ENCODE assay signal across 8 cellular contexts in the genomic region with DNA sequence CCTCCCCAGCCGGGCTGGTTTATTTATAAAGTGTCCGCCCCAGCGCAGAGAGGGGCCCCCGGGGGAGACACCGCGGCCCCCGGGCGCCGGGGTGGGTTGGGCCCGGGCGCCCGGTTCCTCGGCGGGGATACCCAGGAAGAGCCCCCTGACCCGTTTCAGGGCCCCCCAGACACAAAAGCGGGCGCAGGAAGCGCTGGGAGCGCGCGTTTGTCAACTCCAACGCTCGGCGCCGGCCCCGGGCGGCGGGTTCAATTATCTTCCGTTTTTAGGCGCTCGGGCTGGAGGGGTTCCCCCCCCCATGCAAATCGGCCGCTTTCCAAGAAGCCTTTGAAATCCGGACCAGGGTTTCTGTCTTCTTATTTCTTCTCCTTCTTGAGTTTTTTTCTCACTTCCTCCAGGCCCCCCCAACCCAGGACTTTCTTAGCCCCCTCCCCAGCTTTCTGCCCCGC. TPM values are rescaled to one million over a fixed set of nuclear protein-coding genes. Genes with fewer than 3 reads are reported as not detected.
DNase-seq lines count a peak whose midpoint lies in the region; ATAC-seq and TF ChIP-seq lines count a peak whose summit lies in the region.

No MANE protein-coding gene starts in this region.

- WGBS in body of pancreas, 2 donors = 0% methylated on average over 6 to 31 of the region's 35 CpGs

- H3K9me3 ChIP-seq in NT2/D1 (ENCODE audit: insufficient read depth, low read length) (no peaks in the 10 kb centered on the region), body of pancreas (no peaks in the 10 kb centered on the region)

- no peak for TF ChIP-seq POLR2A in body of pancreas (IDR thresholded peaks at IDR 0.05)

- intact Hi-C loops in body of pancreas (cut with DNase I) = no loop called here

- peak overlapping the region; percentile 73 to 93 (median 84) for H3K27ac ChIP-seq in body of pancreas

- ATAC-seq in body of pancreas = no peak

- peak overlapping the region; percentile 90 for H3K9ac ChIP-seq in NT2/D1 (ENCODE audit: insufficient read length, low read depth)

- TF ChIP-seq CTCF in body of pancreas (IDR thresholded peaks at IDR 0.05) = no peak

- H3K36me3 ChIP-seq in NT2/D1 (ENCODE audit: insufficient read depth, insufficient read length, low read length) = peaks cover 28% of the 10 kb centered on the region
- H3K36me3 ChIP-seq in body of pancreas (replicated peaks in 1 of 2; ENCODE audit: insufficient read depth in 1 of 2, low read depth in 2 of 2) = no peaks in the 10 kb centered on the region

- H3K4me3 ChIP-seq in NT2/D1 (ENCODE audit: insufficient read length, low read depth) (peak overlapping the region; percentile 86), body of pancreas (peak overlapping the region; percentile 74 to 84)

- DNase-seq in NCI-H1417 (lab: John Stamatoyannopoulos, UW) (peak; percentile 22 to 68 (median 62)), NCI-H1417 treated with DMSO at 0.1 percent for 48 hours (lab: John Stamatoyannopoulos, UW) (no peak), NT2/D1 (ENCODE audit: low read depth, low spot score) (no peak), body of pancreas (peak in 3 of 4 donors; percentile 60 to 63 (median 61)), kidney tubule cell (ENCODE audit: low spot score) (peak; percentile 29), A172 (ENCODE audit: low spot score) (no peak), inferior parietal cortex (ENCODE audit: extremely low spot score) (no peak)
- peak; percentile 30 for DNase-seq in stimulated activated naive CD4-positive, alpha-beta T cell treated with Interleukin-2 at 50 U/mL for 16 hours (lab: John Stamatoyannopoulos, UW)

- H3K27me3 ChIP-seq in NT2/D1 (ENCODE audit: insufficient read depth, insufficient read length) (no peaks in the 10 kb centered on the region), body of pancreas (no peaks in the 10 kb centered on the region)

- peaks cover 13% of the 10 kb centered on the region for H3K4me1 ChIP-seq in NT2/D1 (ENCODE audit: insufficient read depth, insufficient read length)
- H3K4me1 ChIP-seq in body of pancreas = peaks cover 28% of the 10 kb centered on the region

RNA-seq across cellular contexts. Expression of a gene that starts 0.8 kb away (rescaled TPM):
- total RNA-seq in body of pancreas = 1 to 10 TPM; 3.1 to 5.9 TPM
- total RNA-seq in A172 (2014; rRNA removed; shearing (Covaris generic)) = 2.4 and 4.4 TPM in 2 replicates

RNA-seq across cellular contexts. Expression of a gene that starts 9.5 kb away (rescaled TPM):
- 1 to 10 TPM in 1 of 2 donors, not detected in 1; 3.3 TPM for total RNA-seq in body of pancreas
- not detected in 2 replicates for total RNA-seq in A172 (2014; rRNA removed; shearing (Covaris generic))

RNA-seq across cellular contexts. Expression of a gene that starts 13.6 kb away (rescaled TPM):
- total RNA-seq in body of pancreas = 10 to 100 TPM; 11.2 to 34.0 TPM
- total RNA-seq in A172 (2014; rRNA removed; shearing (Covaris generic)) = 23.0 and 29.7 TPM in 2 replicates

RNA-seq across cellular contexts. Expression of a gene that starts 33.3 kb away (rescaled TPM):
- not detected for total RNA-seq in body of pancreas
- not detected in 2 replicates for total RNA-seq in A172 (2014; rRNA removed; shearing (Covaris generic))

RNA-seq across cellular contexts. Expression of a gene that starts 33.6 kb away (rescaled TPM):
- 10 to 100 TPM; 35.0 to 49.8 TPM for total RNA-seq in body of pancreas
- total RNA-seq in A172 (2014; rRNA removed; shearing (Covaris generic)) = 15.2 and 17.2 TPM in 2 replicates

Comparison
In these comparisons a context has a peak if more than half of its experiments do, and no peak if none do; other contexts are left out.
1. DNase-seq: peak in NCI-H1417 (3 of 3), body of pancreas (3 of 4), kidney tubule cell (single experiment) and stimulated activated naive CD4-positive, alpha-beta T cell treated with Interleukin-2 at 50 U/mL for 16 hours (single experiment); none in NCI-H1417 treated with DMSO at 0.1 percent for 48 hours (single experiment), NT2/D1 (single experiment), A172 (single experiment) and inferior parietal cortex (single experiment).